ENCODE assay signal across 25 cellular contexts in genomic region chrX:108614616-108615015, GRCh38.
"Had no signal": no experiment of that assay in that cellular context is flagged by ENCODE, and none has a peak within 500 bp of the region (broad histone marks: within the 10 kb centered on the region; RNA-seq: fewer than 3 reads in every experiment).

No MANE protein-coding gene starts in this region.

- DNase-seq: dermis blood vessel endothelial cell; dorsolateral prefrontal cortex; effector CD4-positive, alpha-beta T cell; effector memory CD4-positive, alpha-beta T cell; foreskin fibroblast; foreskin melanocyte; gastrocnemius medialis; glutamatergic neuron; head of caudate nucleus; heart right ventricle; hippocampal formation; islet precursor cell; kidney; kidney glomerular epithelial cell; left colon; left ventricle myocardium superior; lower lobe of right lung; mesenchymal stem cell; mucosa of descending colon; naive B cell had no signal

- H3K9me3 ChIP-seq: esophagus muscularis mucosa, gastrocnemius medialis, heart right ventricle, lower lobe of right lung, mucosa of descending colon had no signal

- H3K4me3 Mint-ChIP-seq: mesothelial cell of epicardium, naive B cell had no signal

- H3K36me3 Mint-ChIP-seq: naive B cell had no signal

- FAIRE-seq: colon, kidney had no signal

- H3K27me3 Mint-ChIP-seq: naive B cell had no signal

- H3K27ac Mint-ChIP-seq: mesothelial cell of epicardium, naive B cell had no signal

- H3K4me1 ChIP-seq: esophagus muscularis mucosa, gastrocnemius medialis, heart right ventricle, lower lobe of right lung had no signal

- H3K27ac ChIP-seq: coronary artery, dorsolateral prefrontal cortex, esophagus muscularis mucosa, gastrocnemius medialis, heart right ventricle, lower lobe of right lung had no signal

- H3K36me3 ChIP-seq: esophagus muscularis mucosa, gastrocnemius medialis, lower lobe of right lung had no signal

- H3K27me3 ChIP-seq: esophagus muscularis mucosa, gastrocnemius medialis had no signal

- H3K4me3 ChIP-seq: coronary artery, dorsolateral prefrontal cortex, esophagus muscularis mucosa, gastrocnemius medialis, heart right ventricle, lower lobe of right lung, mucosa of descending colon had no signal

- ATAC-seq: gastrocnemius medialis, heart right ventricle, left colon, left lobe of liver, left ventricle myocardium superior, lower lobe of right lung, mucosa of descending colon had no signal

- H3K4me1 Mint-ChIP-seq: mesothelial cell of epicardium, naive B cell had no signal
